ENCODE assay signal across 27 cellular contexts in the genomic region with DNA sequence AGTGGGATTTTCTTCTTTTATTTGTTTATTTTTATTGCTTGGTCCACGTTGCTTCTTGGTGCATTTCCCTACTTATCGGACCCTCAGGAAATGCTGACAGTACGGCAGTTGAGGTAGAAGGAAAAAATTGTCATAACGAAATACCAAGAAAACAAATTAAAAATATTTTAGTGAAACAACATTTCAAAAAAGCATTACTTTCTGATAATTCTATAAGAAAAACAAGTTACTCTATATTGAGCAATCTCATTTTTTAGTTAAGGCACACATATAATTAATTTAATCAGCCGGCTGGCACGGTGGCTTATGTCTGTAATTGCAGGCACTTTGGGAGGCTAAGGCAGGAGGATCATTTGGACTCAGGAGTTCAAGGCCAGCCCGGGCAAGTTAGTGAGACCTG.
"Had no signal": no experiment of that assay in that cellular context is flagged by ENCODE, and none has a peak within 500 bp of the region (broad histone marks: within the 10 kb centered on the region; RNA-seq: fewer than 3 reads in every experiment).

No MANE protein-coding gene starts in this region.

- H3K36me3 ChIP-seq: colonic mucosa, esophagus muscularis mucosa, esophagus squamous epithelium, gastrocnemius medialis, gastroesophageal sphincter, heart left ventricle, heart right ventricle had no signal

- FAIRE-seq: colon, endometrium, endothelial cell of umbilical vein, frontal cortex had no signal

- H3K4me3 ChIP-seq: colonic mucosa, coronary artery, dorsolateral prefrontal cortex, esophagus muscularis mucosa, esophagus squamous epithelium, gastrocnemius medialis, gastroesophageal sphincter, heart left ventricle, heart right ventricle had no signal

- H3K27me3 ChIP-seq: colonic mucosa, gastrocnemius medialis had no signal

- H3K4me1 ChIP-seq: esophagus muscularis mucosa, esophagus squamous epithelium, foreskin keratinocyte, gastrocnemius medialis, gastroesophageal sphincter, heart left ventricle, heart right ventricle had no signal

- DNase-seq: cortex of kidney; dermis blood vessel endothelial cell; dorsolateral prefrontal cortex; effector CD4-positive, alpha-beta T cell; effector CD8-positive, alpha-beta T cell; effector memory CD4-positive, alpha-beta T cell; effector memory CD8-positive, alpha-beta T cell; endodermal cell; erythroblast; esophagus squamous epithelium; foreskin fibroblast; foreskin keratinocyte; foreskin melanocyte; gastrocnemius medialis; glutamatergic neuron; head of caudate nucleus; heart left ventricle; heart right ventricle had no signal

- H3K9me3 ChIP-seq: colonic mucosa, esophagus muscularis mucosa, esophagus squamous epithelium, gastrocnemius medialis, gastroesophageal sphincter, heart left ventricle, heart right ventricle had no signal

- H3K27ac ChIP-seq: colonic mucosa, coronary artery, dorsolateral prefrontal cortex, esophagus muscularis mucosa, esophagus squamous epithelium, foreskin keratinocyte, gastrocnemius medialis, gastroesophageal sphincter, heart left ventricle, heart right ventricle had no signal

- ATAC-seq: effector memory CD8-positive, alpha-beta T cell; esophagus mucosa; foreskin keratinocyte; gastrocnemius medialis; gastroesophageal sphincter; heart left ventricle; heart right ventricle had no signal
